In the genomic region with DNA sequence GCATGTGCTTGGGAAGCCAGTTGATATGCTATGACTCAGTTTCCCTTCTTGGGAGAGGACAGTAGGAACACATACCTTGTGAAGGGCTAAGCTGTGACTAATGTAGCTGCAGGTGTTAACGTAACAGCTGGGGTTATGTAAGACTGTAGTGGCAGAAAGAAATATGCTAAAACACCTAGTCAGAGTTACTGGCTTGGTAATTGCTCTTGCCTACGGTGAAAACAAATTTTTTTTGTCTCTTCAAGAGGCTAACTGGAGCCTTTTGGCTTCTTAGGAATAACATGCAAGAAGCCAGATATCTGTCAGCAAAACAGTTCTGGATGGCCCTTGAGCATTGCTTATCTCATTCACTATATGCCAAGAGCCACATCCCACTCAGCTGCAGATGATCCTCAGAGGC, we compare ENCODE assay signal across 1 cellular context.
TF ChIP-seq lines count a peak whose summit lies in the region.

No MANE protein-coding gene starts in this region.

TF ChIP-seq in IMR-90, 13 proteins besides CTCF, POLR2A, EP300 and RAD21 (continued from another document):
- TF ChIP-seq, protein P1, sequence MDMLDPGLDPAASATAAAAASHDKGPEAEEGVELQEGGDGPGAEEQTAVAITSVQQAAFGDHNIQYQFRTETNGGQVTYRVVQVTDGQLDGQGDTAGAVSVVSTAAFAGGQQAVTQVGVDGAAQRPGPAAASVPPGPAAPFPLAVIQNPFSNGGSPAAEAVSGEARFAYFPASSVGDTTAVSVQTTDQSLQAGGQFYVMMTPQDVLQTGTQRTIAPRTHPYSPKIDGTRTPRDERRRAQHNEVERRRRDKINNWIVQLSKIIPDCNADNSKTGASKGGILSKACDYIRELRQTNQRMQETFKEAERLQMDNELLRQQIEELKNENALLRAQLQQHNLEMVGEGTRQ (IDR thresholded peaks at IDR 0.05; ENCODE audit: low read depth, low read length) = no peak
- TF ChIP-seq RFX5 (IDR thresholded peaks at IDR 0.05; ENCODE audit: low read depth, low read length) (no peak), BHLHE40 (IDR thresholded peaks at IDR 0.05; ENCODE audit: low read depth, low read length) (no peak), CEBPB (IDR thresholded peaks at IDR 0.05; ENCODE audit: low read depth, low read length) (no peak), SMC3 (IDR thresholded peaks at IDR 0.05; ENCODE audit: low read depth, low read length) (no peak)
